In genomic region chr3:40876496-40876895, GRCh38 we compare ENCODE assay signal across 19 cellular contexts.
DNase-seq lines count a peak whose midpoint lies in the region; ATAC-seq and TF ChIP-seq lines count a peak whose summit lies in the region.
"Had no signal": no experiment of that assay in that cellular context is flagged by ENCODE, and none has a peak within 500 bp of the region (broad histone marks: within the 10 kb centered on the region; RNA-seq: fewer than 3 reads in every experiment).

No MANE protein-coding gene starts in this region.

- H3K4ac ChIP-seq in trophoblast cell (ENCODE audit: low read depth, low read length), result no peak overlapping the region

- no peak overlapping the region for H3K9ac ChIP-seq in trophoblast cell (ENCODE audit: low read length)
- H3K9ac ChIP-seq: BLaER1 treated with 17β-estradiol and CSF1 and Interleukin-3, amounts not matched to agents 10 nM and 100 nM had no signal

- peak overlapping the region; percentile 87 for H2BK12ac ChIP-seq in trophoblast cell (ENCODE audit: low read length)

- H2BK5ac ChIP-seq in trophoblast cell (ENCODE audit: low read depth, low read length, poor library complexity), result no peak overlapping the region

- intact Hi-C loops in dorsolateral prefrontal cortex (cut with DNase I), result no loop called here

- H3K27ac ChIP-seq in RWPE1 (peak overlapping the region; percentile 50), dorsolateral prefrontal cortex (peak overlapping the region in 35 of 59 donors; percentile 11 to 80 (median 54)), trophoblast cell (ENCODE audit: low read depth, low read length) (no peak overlapping the region)
- H3K27ac ChIP-seq: A549; BLaER1 treated with 17β-estradiol and CSF1 and Interleukin-3, amounts not matched to agents 10 nM and 100 nM had no signal

- DNase-seq in AG20443 (ENCODE audit: low spot score) (peak; percentile 19), RWPE1 (ENCODE audit: low spot score) (no peak), dorsolateral prefrontal cortex (no peak), trophoblast cell (no peak), GM19238 (ENCODE audit: insufficient read length, low spot score) (no peak)
- no peak for DNase-seq in stimulated activated CD4-positive, alpha-beta T cell treated with anti-CD3 and anti-CD28 coated beads, Interleukin-2, amount 100 ng/mL, for 48 hours
- DNase-seq: CD8-positive, alpha-beta memory T cell; DMS53; EL; KG1; NCI-H1417; NCI-H187; NCI-H2227 treated with DMSO at 0.1 percent for 48 hours; NCI-H524 had no signal

- no CpG with 5 or more reads among the region's 2 CpGs for WGBS in trophoblast cell (ENCODE audit: extremely low coverage, insufficient coverage, insufficient read length)

- no peak overlapping the region for H4K91ac ChIP-seq in trophoblast cell (ENCODE audit: low read depth, low read length)

- H3K27me3 ChIP-seq in dorsolateral prefrontal cortex (no peaks in the 10 kb centered on the region), trophoblast cell (ENCODE audit: insufficient read depth, low read length) (no peaks in the 10 kb centered on the region)
- H3K27me3 ChIP-seq: BLaER1 treated with 17β-estradiol and CSF1 and Interleukin-3, amounts not matched to agents 10 nM and 100 nM had no signal

- H3K23ac ChIP-seq in trophoblast cell (ENCODE audit: low read length), result no peak overlapping the region

- no peak overlapping the region for H4K8ac ChIP-seq in trophoblast cell (ENCODE audit: low read depth, low read length)

- ATAC-seq in HG03354 (IDR thresholded peaks at IDR 0.05; ENCODE audit: poor library complexity, severe bottlenecking, unreplicated experiment), result no peak
- ATAC-seq in GM21717 (IDR thresholded peaks at IDR 0.05; ENCODE audit: unreplicated experiment), result no peak
- ATAC-seq: A549, GM12878 had no signal

- H3K14ac ChIP-seq in trophoblast cell (ENCODE audit: low read length), result no peak overlapping the region

- H3K4me2 ChIP-seq in trophoblast cell (ENCODE audit: low read length), result no peak overlapping the region
- H3K4me2 ChIP-seq: A549; BLaER1 treated with 17β-estradiol and CSF1 and Interleukin-3, amounts not matched to agents 10 nM and 100 nM had no signal

- H3K4me1 ChIP-seq in trophoblast cell (ENCODE audit: control insufficient read depth in 1 of 2, insufficient read depth in 2 of 2, low read length in 2 of 2), result peaks cover 12 to 24% of the 10 kb centered on the region in 2 experiments
- H3K4me1 ChIP-seq: A549; BLaER1 treated with 17β-estradiol and CSF1 and Interleukin-3, amounts not matched to agents 10 nM and 100 nM had no signal

- H2AK5ac ChIP-seq in trophoblast cell (ENCODE audit: low read length), result no peak overlapping the region

- no peaks in the 10 kb centered on the region for H3K79me2 ChIP-seq in trophoblast cell (ENCODE audit: control insufficient read depth, insufficient read depth, low read length, poor library complexity)

- H3K9me3 ChIP-seq in trophoblast cell (ENCODE audit: insufficient read depth, low read depth, low read length), result no peaks in the 10 kb centered on the region
- H3K9me3 ChIP-seq: A549; BLaER1 treated with 17β-estradiol and CSF1 and Interleukin-3, amounts not matched to agents 10 nM and 100 nM had no signal

- H3K4me3 ChIP-seq in dorsolateral prefrontal cortex, result no peak overlapping the region
- no peak overlapping the region for H3K4me3 ChIP-seq in trophoblast cell (ENCODE audit: low read depth, low read length)
- H3K4me3 ChIP-seq: A549; BLaER1 treated with 17β-estradiol and CSF1 and Interleukin-3, amounts not matched to agents 10 nM and 100 nM; GM12878 had no signal

- TF ChIP-seq CTCF in RWPE1 (conservative IDR thresholded peaks at IDR 0.05; ENCODE audit: low read depth) (no peak), dorsolateral prefrontal cortex (IDR thresholded peaks at IDR 0.05 in 54 of 56, conservative IDR thresholded peaks at IDR 0.05 in 2 of 56; ENCODE audit: low read depth in 1 of 56, partially characterized antibody in 56 of 56) (no peak)

- CTCF ChIA-PET in RWPE1 (lab: Yijun Ruan, JAX), result no interaction called here

- POLR2A ChIA-PET in RWPE1 (lab: Yijun Ruan, JAX; ENCODE audit: low non-redundant PET), result no interaction called here

- H2AFZ ChIP-seq in trophoblast cell (ENCODE audit: insufficient read depth, low read length, poor library complexity), result no peak overlapping the region

- no peak overlapping the region for H4K12ac ChIP-seq in trophoblast cell (ENCODE audit: low read depth, low read length)

- H2BK120ac ChIP-seq in trophoblast cell (ENCODE audit: insufficient read depth, low read length, poor library complexity), result no peak overlapping the region

- no peak overlapping the region for H3K18ac ChIP-seq in trophoblast cell (ENCODE audit: low read length)

- peaks cover 15% of the 10 kb centered on the region for H3K79me1 ChIP-seq in trophoblast cell (ENCODE audit: low read length)

- H3K36me3 ChIP-seq in trophoblast cell (ENCODE audit: control insufficient read depth in 1 of 2, insufficient read depth in 2 of 2, low read length in 2 of 2), result no peaks in the 10 kb centered on the region
- H3K36me3 ChIP-seq: BLaER1 treated with 17β-estradiol and CSF1 and Interleukin-3, amounts not matched to agents 10 nM and 100 nM had no signal
